Comparison of ENCODE assay signal across 14 cellular contexts in genomic region chrX:46918434-46918833, GRCh38.
"Had no signal": no experiment of that assay in that cellular context is flagged by ENCODE, and none has a peak within 500 bp of the region (broad histone marks: within the 10 kb centered on the region; RNA-seq: fewer than 3 reads in every experiment).

No MANE protein-coding gene starts in this region.

- DNase-seq: activated CD4-positive, alpha-beta memory T cell treated with anti-CD3 and anti-CD28 coated beads for 36 hours; activated CD4-positive, alpha-beta T cell treated with anti-CD3 and anti-CD28 coated beads for 1 hour; activated gamma-delta T cell treated with Interleukin-2 at 50 U/mL for 16 hours; activated naive CD8-positive, alpha-beta T cell treated with anti-CD3 and anti-CD28 coated beads for 36 hours; activated T-cell treated with anti-CD3 and anti-CD28 coated beads, Interleukin-2, amount 50 U/mL, for 48 hours; anterior cingulate cortex; left ventricle myocardium superior; mesendoderm; nephron progenitor cell; stimulated activated CD4-positive, alpha-beta T cell treated with anti-CD3 and anti-CD28 coated beads, Interleukin-4, amount 100 ng/mL, for 1 hour; stimulated activated naive CD8-positive, alpha-beta T cell treated with anti-CD3 and anti-CD28 coated beads, Interleukin-15, amount 100 ng/mL, for 72 hours had no signal

- ATAC-seq: left ventricle myocardium superior; stimulated activated naive CD8-positive, alpha-beta T cell treated with anti-CD3 and anti-CD28 coated beads, Interleukin-15, amount 100 ng/mL, for 72 hours had no signal

- H3K36me3 ChIP-seq: breast epithelium, esophagus muscularis mucosa, thoracic aorta had no signal

- H3K4me3 ChIP-seq: breast epithelium, esophagus muscularis mucosa, thoracic aorta had no signal

- H3K27ac ChIP-seq: breast epithelium, esophagus muscularis mucosa, thoracic aorta had no signal

- H3K4me1 ChIP-seq: breast epithelium had no signal

- H3K9me3 ChIP-seq: thoracic aorta had no signal

- H3K27me3 ChIP-seq: esophagus muscularis mucosa had no signal
